In genomic region chr17:32575865-32576264, GRCh38 we compare ENCODE assay signal across 24 cellular contexts.
DNase-seq lines count a peak whose midpoint lies in the region; ATAC-seq and TF ChIP-seq lines count a peak whose summit lies in the region.
"Had no signal": no experiment of that assay in that cellular context is flagged by ENCODE, and none has a peak within 500 bp of the region (broad histone marks: within the 10 kb centered on the region; RNA-seq: fewer than 3 reads in every experiment).

No MANE protein-coding gene starts in this region.

- TF ChIP-seq CTCF in MM.1S (IDR thresholded peaks at IDR 0.05; ENCODE audit: low read length), result no peak

- H3K27me3 ChIP-seq in MM.1S (replicated peaks; ENCODE audit: insufficient read depth, low read length), result no peaks in the 10 kb centered on the region
- no peaks in the 10 kb centered on the region for H3K27me3 ChIP-seq in effector memory CD4-positive, alpha-beta T cell (replicated peaks; ENCODE audit: control insufficient read depth, insufficient read depth, low read length, poor library complexity, severe bottlenecking)
- H3K27me3 ChIP-seq: ovary, spleen, stomach, tibial nerve had no signal

- no peak overlapping the region for H3K4me2 ChIP-seq in MM.1S (ENCODE audit: low read depth, low read length)
- H3K4me2 ChIP-seq: GM23338 had no signal

- H3K4me3 ChIP-seq in MM.1S (ENCODE audit: low read length), result no peak overlapping the region
- no peak overlapping the region for H3K4me3 ChIP-seq in effector memory CD4-positive, alpha-beta T cell (ENCODE audit: insufficient read depth, low read depth, low read length, poor library complexity, severe bottlenecking)
- H3K4me3 ChIP-seq: GM23338, ovary, spleen, stomach, tibial nerve had no signal

- H3K9ac ChIP-seq in MM.1S (ENCODE audit: low read length), result no peak overlapping the region

- H2AFZ ChIP-seq in MM.1S (ENCODE audit: low read length), result no peak overlapping the region
- H2AFZ ChIP-seq: GM23338 had no signal

- H3F3A ChIP-seq in MM.1S (ENCODE audit: insufficient read depth, low read length), result no peaks in the 10 kb centered on the region

- 0 out of 2 replicates have a peak, but pooled peaks cover 4% of the 10 kb centered on the region for H3K4me1 ChIP-seq in MM.1S (ENCODE audit: low read length)
- peaks cover 10% of the 10 kb centered on the region for H3K4me1 ChIP-seq in effector memory CD4-positive, alpha-beta T cell (ENCODE audit: control insufficient read depth, insufficient read depth, low read length, poor library complexity, severe bottlenecking)
- H3K4me1 ChIP-seq: stomach, tibial nerve had no signal

- ATAC-seq in effector memory CD8-positive, alpha-beta T cell (replicated peaks), result peak; percentile 33
- no peak for ATAC-seq in esophagus mucosa
- ATAC-seq: GM23338, left lobe of liver had no signal

- no peaks in the 10 kb centered on the region for H3K79me2 ChIP-seq in MM.1S (ENCODE audit: low read length)

- H3K36me3 ChIP-seq in MM.1S (replicated peaks; ENCODE audit: insufficient read depth, low read length), result no peaks in the 10 kb centered on the region
- no peaks in the 10 kb centered on the region for H3K36me3 ChIP-seq in effector memory CD4-positive, alpha-beta T cell (ENCODE audit: control insufficient read depth, insufficient read depth, low read length)
- H3K36me3 ChIP-seq: ovary, spleen, stomach, tibial nerve had no signal

- H4K20me1 ChIP-seq in MM.1S (ENCODE audit: insufficient read depth, low read length), result no peaks in the 10 kb centered on the region

- DNase-seq in SIG-M5 treated with dmso at 0.1 percent for 504 hours (lab: John Stamatoyannopoulos, UW; ENCODE audit: unreplicated experiment) (peak; percentile 14), SIG-M5 (lab: John Stamatoyannopoulos, UW) (no peak), CD1c-positive myeloid dendritic cell (ENCODE audit: extremely low spot score) (peak; percentile 16), MM.1S (peak; percentile 27), OCI-M2 (lab: John Stamatoyannopoulos, UW; ENCODE audit: unreplicated experiment) (no peak)
- no peak for DNase-seq in effector memory CD8-positive, alpha-beta T cell
- no peak for DNase-seq in effector memory CD4-positive, alpha-beta T cell
- DNase-seq: activated CD8-positive, alpha-beta memory T cell treated with anti-CD3 and anti-CD28 coated beads, Interleukin-2, amount 50 U/mL, for 4 hours; activated gamma-delta T cell treated with Interleukin-2 at 50 U/mL for 16 hours; anterior cingulate cortex; dermis blood vessel endothelial cell; DND-41; Karpas-422; NCI-H1105; ovary; spleen; stimulated activated CD4-positive, alpha-beta T cell treated with anti-CD3 and anti-CD28 coated beads, Interleukin-4, amount 100 ng/mL, for 24 hours; stomach had no signal

- peak overlapping the region in 1 of 2 donors; percentile 2 for H3K27ac Mint-ChIP-seq in effector memory CD8-positive, alpha-beta T cell
- H3K27ac Mint-ChIP-seq: GM23338; natural killer cell treated with Interleukin-12 subunit alpha and Interleukin-12 subunit beta and Interleukin-15 and Interleukin-18, amount 100 ng/mL, for 72 hours had no signal

- peaks cover 1 to 4% of the 10 kb centered on the region in 2 donors for H3K9me3 Mint-ChIP-seq in effector memory CD8-positive, alpha-beta T cell
- H3K9me3 Mint-ChIP-seq: natural killer cell treated with Interleukin-12 subunit alpha and Interleukin-12 subunit beta and Interleukin-15 and Interleukin-18, amount 100 ng/mL, for 72 hours had no signal

- no peaks in the 10 kb centered on the region for H3K9me2 ChIP-seq in MM.1S (replicated peaks; ENCODE audit: insufficient read depth, low read length)

- H3K4me3 Mint-ChIP-seq in effector memory CD8-positive, alpha-beta T cell, result no peak overlapping the region
- H3K4me3 Mint-ChIP-seq: GM23338; natural killer cell treated with Interleukin-12 subunit alpha and Interleukin-12 subunit beta and Interleukin-15 and Interleukin-18, amount 100 ng/mL, for 72 hours had no signal

- H3K27ac ChIP-seq in MM.1S (ENCODE audit: low read length), result no peak overlapping the region
- H3K27ac ChIP-seq in effector memory CD4-positive, alpha-beta T cell (ENCODE audit: insufficient read depth, low read length, poor library complexity, severe bottlenecking), result no peak overlapping the region
- H3K27ac ChIP-seq: ovary, RWPE1, spleen, stomach, tibial nerve had no signal

- no peaks in the 10 kb centered on the region for H3K9me3 ChIP-seq in MM.1S (replicated peaks; ENCODE audit: insufficient read depth, low read length)
- no peaks in the 10 kb centered on the region for H3K9me3 ChIP-seq in effector memory CD4-positive, alpha-beta T cell (ENCODE audit: control insufficient read depth, low read length)
- H3K9me3 ChIP-seq: ovary had no signal

- H3K36me3 Mint-ChIP-seq in effector memory CD8-positive, alpha-beta T cell (ENCODE audit: insufficient read depth), result no peaks in the 10 kb centered on the region

- H3K4me1 Mint-ChIP-seq in effector memory CD8-positive, alpha-beta T cell (ENCODE audit: low read depth in 2 of 2), result peaks cover 6 to 8% of the 10 kb centered on the region in 2 donors

- no peaks in the 10 kb centered on the region for H3K27me3 Mint-ChIP-seq in effector memory CD8-positive, alpha-beta T cell

Comparison
In these comparisons a context has a peak if more than half of its experiments do, and no peak if none do; other contexts are left out.
1. DNase-seq: peak in SIG-M5 treated with dmso at 0.1 percent for 504 hours (single experiment), CD1c-positive myeloid dendritic cell (single experiment) and MM.1S (single experiment); none in SIG-M5 (single experiment), effector memory CD8-positive, alpha-beta T cell (0 of 3), OCI-M2 (single experiment) and effector memory CD4-positive, alpha-beta T cell (0 of 3).